ENCODE assay signal across 19 cellular contexts in genomic region chr10:26331376-26331775, GRCh38.
"Had no signal": no experiment of that assay in that cellular context is flagged by ENCODE, and none has a peak within 500 bp of the region (broad histone marks: within the 10 kb centered on the region; RNA-seq: fewer than 3 reads in every experiment).

No MANE protein-coding gene starts in this region.

- H3K4me3 ChIP-seq: cardiac muscle cell, esophagus squamous epithelium, gastroesophageal sphincter, right atrium auricular region, sigmoid colon, skin epidermis, tibial nerve had no signal

- FAIRE-seq: endometrium, kidney, urothelium cell line had no signal

- H3K27ac ChIP-seq: cardiac muscle cell, esophagus squamous epithelium, gastroesophageal sphincter, right atrium auricular region, sigmoid colon, skin epidermis, tibial nerve had no signal

- H3K4me1 ChIP-seq: gastroesophageal sphincter, right atrium auricular region, sigmoid colon, tibial nerve had no signal

- H3K9me3 ChIP-seq: esophagus squamous epithelium, sigmoid colon had no signal

- DNase-seq: effector memory CD4-positive, alpha-beta T cell; esophagus squamous epithelium; glutamatergic neuron; kidney; left colon; mesendoderm; naive B cell; nephron progenitor cell; posterior cingulate gyrus; sigmoid colon; stimulated activated CD4-positive, alpha-beta T cell treated with anti-CD3 and anti-CD28 coated beads, Interleukin-12 subunit alpha, Interleukin-12 subunit beta, amount 100 ng/mL, for 4 hours; stimulated activated naive CD4-positive, alpha-beta T cell treated with Interleukin-2 at 50 U/mL for 16 hours had no signal

- H3K4me1 Mint-ChIP-seq: nephron progenitor cell had no signal

- ATAC-seq: gastroesophageal sphincter, left colon had no signal

- H3K27me3 ChIP-seq: cardiac muscle cell, esophagus squamous epithelium, gastroesophageal sphincter, right atrium auricular region, sigmoid colon, tibial nerve had no signal

- H3K36me3 ChIP-seq: cardiac muscle cell, esophagus squamous epithelium, gastroesophageal sphincter, right atrium auricular region, sigmoid colon, tibial nerve had no signal

- H3K27ac Mint-ChIP-seq: nephron progenitor cell had no signal

- H3K4me3 Mint-ChIP-seq: naive B cell, nephron progenitor cell had no signal
